In the genomic region with DNA sequence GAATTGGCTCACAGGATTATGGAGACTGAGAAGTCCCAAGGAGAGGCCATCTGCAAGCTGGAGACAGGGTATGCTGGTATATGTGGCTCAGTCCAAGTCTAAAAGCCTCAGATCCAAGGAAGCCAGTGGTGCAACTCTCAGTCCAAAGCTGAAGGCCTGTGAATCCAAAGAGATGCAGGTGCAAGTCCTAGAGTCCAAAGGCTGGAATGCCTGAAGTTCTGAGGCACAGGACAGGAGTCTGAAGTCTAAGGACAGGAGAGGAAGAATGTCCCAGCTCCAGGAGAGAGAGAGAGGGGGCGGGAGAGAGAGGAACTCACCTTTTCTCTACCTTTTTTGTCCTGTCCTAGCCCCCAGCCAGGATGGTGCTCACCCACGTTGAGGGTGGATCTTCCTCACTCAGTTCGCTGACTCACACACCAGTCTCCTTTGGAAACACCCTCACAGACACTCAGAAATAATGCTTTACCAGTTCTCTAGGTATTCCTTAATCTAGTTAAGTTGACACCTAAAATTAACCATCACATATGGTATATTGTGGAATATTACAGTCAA, we compare ENCODE assay signal across 16 cellular contexts. TPM values are rescaled to one million over a fixed set of nuclear protein-coding genes. Genes with fewer than 3 reads are reported as not detected.
A peak's percentile ranks its signal among the peaks of the same experiment; 100 is the strongest.
DNase-seq lines count a peak whose midpoint lies in the region; ATAC-seq, FAIRE-seq and TF ChIP-seq lines count a peak whose summit lies in the region.
"Had no signal": no experiment of that assay in that cellular context is flagged by ENCODE, and none has a peak within 500 bp of the region (broad histone marks: within the 10 kb centered on the region; RNA-seq: fewer than 3 reads in every experiment).

No MANE protein-coding gene starts in this region.

- peaks cover 53% of the 10 kb centered on the region for H3K4me1 Mint-ChIP-seq in HFFc6 (ENCODE audit: low read depth)

- intact Hi-C loops in posterior vena cava (cut with DNase I): no loop called here

- no peak for ATAC-seq in activated naive CD4-positive, alpha-beta T cell treated with anti-CD3 and anti-CD28 coated beads, Interleukin-2, amount 50 U/mL, for 72 hours
- ATAC-seq: CD8-positive, alpha-beta T cell had no signal

- H3K27me3 Mint-ChIP-seq in HFFc6 (ENCODE audit: insufficient read depth): no peaks in the 10 kb centered on the region; the same call in 1 of the 2 replicates

- DNase-seq in HFFc6: no peak
- DNase-seq in Peyer's patch: peak in 2 of 3 donors; percentile 48 to 53
- peak; percentile 4 for DNase-seq in epithelial cell of esophagus (ENCODE audit: low read depth)
- DNase-seq in small intestine: peak; percentile 2
- DNase-seq in posterior vena cava (ENCODE audit: low spot score): no peak
- DNase-seq in activated naive CD4-positive, alpha-beta T cell treated with anti-CD3 and anti-CD28 coated beads, Interleukin-2, amount 50 U/mL, for 72 hours (ENCODE audit: low spot score in 2 of 2): no peak
- no peak for DNase-seq in NCI-H1417 treated with DMSO at 0.1 percent for 48 hours (lab: John Stamatoyannopoulos, UW)
- DNase-seq: CD8-positive, alpha-beta T cell; H7; NCI-H1092; NCI-H1694; NCI-H446; NCI-H774; SW 1271 had no signal

- no peak overlapping the region for H3K27ac ChIP-seq in Peyer's patch
- no peak overlapping the region for H3K27ac ChIP-seq in small intestine (ENCODE audit: low read depth in 1 of 2, low read length in 1 of 2)
- H3K27ac ChIP-seq: SJSA1 had no signal

- H3K4me1 ChIP-seq in Peyer's patch (no peaks in the 10 kb centered on the region), small intestine (ENCODE audit: control insufficient read depth in 2 of 2, insufficient read depth in 1 of 2, low read depth in 1 of 2, low read length in 1 of 2) (no peaks in the 10 kb centered on the region)

- H3K27me3 ChIP-seq in Peyer's patch: no peaks in the 10 kb centered on the region
- H3K27me3 ChIP-seq in small intestine (ENCODE audit: control insufficient read depth in 2 of 2, insufficient read depth in 2 of 2, low read length in 2 of 2): no peaks in the 10 kb centered on the region
- H3K27me3 ChIP-seq: SJSA1 had no signal

- TF ChIP-seq POLR2A in Peyer's patch (IDR thresholded peaks at IDR 0.05): no peak

- H3K36me3 ChIP-seq in Peyer's patch (no peaks in the 10 kb centered on the region), small intestine (ENCODE audit: control insufficient read depth in 2 of 2, insufficient read depth in 2 of 2, low read length in 2 of 2) (no peaks in the 10 kb centered on the region)
- H3K36me3 ChIP-seq: SJSA1 had no signal

- H3K9me3 ChIP-seq in Peyer's patch (no peaks in the 10 kb centered on the region), small intestine (ENCODE audit: control insufficient read depth, low read depth) (no peaks in the 10 kb centered on the region)
- H3K9me3 ChIP-seq: SJSA1 had no signal

- H3K4me3 ChIP-seq in Peyer's patch (no peak overlapping the region), epithelial cell of esophagus (ENCODE audit: low read length) (no peak overlapping the region), small intestine (ENCODE audit: low read depth in 1 of 2, low read length in 2 of 2) (no peak overlapping the region)
- H3K4me3 ChIP-seq: SJSA1 had no signal

- 0 out of 2 replicates have a peak overlapping the region, but pooled peaks have one; percentile 5 for H3K4me3 Mint-ChIP-seq in HFFc6
- H3K4me3 Mint-ChIP-seq: CD8-positive, alpha-beta T cell had no signal

- H3K36me3 Mint-ChIP-seq in HFFc6 (ENCODE audit: low read depth): peaks cover 11% of the 10 kb centered on the region; the same call in 1 of the 2 replicates
- no peaks in the 10 kb centered on the region for H3K36me3 Mint-ChIP-seq in activated naive CD4-positive, alpha-beta T cell treated with anti-CD3 and anti-CD28 coated beads, Interleukin-2, amount 50 U/mL, for 72 hours
- H3K36me3 Mint-ChIP-seq: CD8-positive, alpha-beta T cell had no signal

- TF ChIP-seq CTCF in HFFc6 (IDR thresholded peaks at IDR 0.05) (no peak), Peyer's patch (IDR thresholded peaks at IDR 0.05) (no peak), epithelial cell of esophagus (IDR thresholded peaks at IDR 0.05; ENCODE audit: insufficient read depth, low read depth, low read length, missing control alignments) (no peak)

- WGBS in small intestine, 3 donors: 43 to 77% (median 56%) methylated on average over 2 to 3 of the region's 3 CpGs

- peak overlapping the region; percentile 87 for H3K27ac Mint-ChIP-seq in HFFc6
- H3K27ac Mint-ChIP-seq in activated naive CD4-positive, alpha-beta T cell treated with anti-CD3 and anti-CD28 coated beads, Interleukin-2, amount 50 U/mL, for 72 hours: no peak overlapping the region
- H3K27ac Mint-ChIP-seq: CD8-positive, alpha-beta T cell had no signal

- FAIRE-seq in small intestine (lab: Jason Lieb, UNC): no peak

- H3K9me3 Mint-ChIP-seq in HFFc6: no peaks in the 10 kb centered on the region
- H3K9me3 Mint-ChIP-seq in activated naive CD4-positive, alpha-beta T cell treated with anti-CD3 and anti-CD28 coated beads, Interleukin-2, amount 50 U/mL, for 72 hours: no peaks in the 10 kb centered on the region
- H3K9me3 Mint-ChIP-seq: CD8-positive, alpha-beta T cell had no signal

RNA-seq across cellular contexts. Expression of a gene that starts 49.6 kb away (rescaled TPM):
- 10 to 100 TPM; 13.9 to 51.6 (median 47.0) TPM for total RNA-seq in HFFc6 (2021; fragmentation: NEBNext Ultra II Directional; extraction: Animal tissue kit (Norgen Biotek cat#: 25700))
- total RNA-seq in Peyer's patch (under 1 TPM in 1 of 4 donors, not detected in 3; 0.40 TPM), posterior vena cava (under 1 TPM; 0.24 to 0.46 TPM)
- polyA plus RNA-seq in small intestine: under 1 TPM in 1 of 3 donors, not detected in 2; 0.18 TPM
- total RNA-seq in activated naive CD4-positive, alpha-beta T cell treated with anti-CD3 and anti-CD28 coated beads, Interleukin-2, amount 50 U/mL, for 72 hours: not detected
- total RNA-seq: CD8-positive, alpha-beta T cell; HT1080 had no signal

Comparison
In these comparisons a context has a peak if more than half of its experiments do, and no peak if none do; other contexts are left out.
1. DNase-seq: peak in Peyer's patch (2 of 3), epithelial cell of esophagus (single experiment) and small intestine (single experiment); none in HFFc6 (single experiment), posterior vena cava (single experiment), activated naive CD4-positive, alpha-beta T cell treated with anti-CD3 and anti-CD28 coated beads, Interleukin-2, amount 50 U/mL, for 72 hours (0 of 2) and NCI-H1417 treated with DMSO at 0.1 percent for 48 hours (single experiment).
2. RNA of a gene that starts 49.6 kb away (total RNA-seq): 13.9 to 51.6 TPM in HFFc6; 0.24 to 0.46 TPM in posterior vena cava, 0.40 TPM in Peyer's patch and not detected in activated naive CD4-positive, alpha-beta T cell treated with anti-CD3 and anti-CD28 coated beads, Interleukin-2, amount 50 U/mL, for 72 hours; every median in the first group is over 10 times any median in the second.